ENCODE assay signal across 9 cellular contexts in the genomic region with DNA sequence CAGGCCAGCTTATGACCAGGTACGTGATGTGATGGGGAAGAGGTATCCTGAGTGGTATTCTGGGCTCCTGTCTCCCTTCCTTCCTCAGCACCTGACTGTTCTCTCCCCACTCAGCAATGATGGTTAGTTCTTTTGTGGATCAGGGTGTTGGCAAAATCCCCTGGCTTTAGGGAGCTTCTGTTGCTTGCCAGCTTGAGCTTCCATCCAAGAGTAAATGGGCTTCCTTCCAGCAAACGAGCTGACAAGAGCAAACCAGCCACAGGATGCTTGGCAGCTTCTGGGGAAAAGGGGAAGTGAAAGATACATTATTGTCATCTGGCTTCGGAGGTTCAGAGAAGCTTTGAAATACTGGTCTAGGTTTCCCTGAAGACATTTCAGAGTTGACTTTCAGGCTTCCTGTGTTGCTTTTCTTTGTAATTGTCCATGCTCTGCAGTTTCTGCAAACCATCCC. TPM values are rescaled to one million over a fixed set of nuclear protein-coding genes. Genes with fewer than 3 reads are reported as not detected.
A peak's percentile ranks its signal among the peaks of the same experiment; 100 is the strongest.
DNase-seq lines count a peak whose midpoint lies in the region; ATAC-seq lines count a peak whose summit lies in the region.
"Had no signal": no experiment of that assay in that cellular context is flagged by ENCODE, and none has a peak within 500 bp of the region (broad histone marks: within the 10 kb centered on the region; RNA-seq: fewer than 3 reads in every experiment).

No MANE protein-coding gene starts in this region.

- peak; percentile 68 for DNase-seq in activated effector memory CD4-positive, alpha-beta T cell treated with anti-CD3 and anti-CD28 coated beads, Interleukin-2, amount 50 U/mL, for 16 hours
- no peak for DNase-seq in activated effector memory CD4-positive, alpha-beta T cell treated with Interleukin-2 at 50 U/mL for 16 hours
- peak; percentile 89 for DNase-seq in NCI-H1694 treated with DMSO at 0.1 percent for 48 hours (lab: John Stamatoyannopoulos, UW)
- peak; percentile 47 for DNase-seq in amniotic epithelial cell (ENCODE audit: low read depth)
- peak; percentile 83 for DNase-seq in inferior parietal cortex (ENCODE audit: extremely low spot score)
- no peak for DNase-seq in NCI-H345 (lab: John Stamatoyannopoulos, UW)
- DNase-seq: DND-41 had no signal

- peak; percentile 31 for ATAC-seq in HG02623 (IDR thresholded peaks at IDR 0.05; ENCODE audit: unreplicated experiment)

- no peak overlapping the region for H3K4me3 ChIP-seq in thymus (ENCODE audit: low read length)

- 28% methylated on average over 3 of the region's 3 CpGs for WGBS in thymus

- H3K27me3 ChIP-seq in thymus (ENCODE audit: control insufficient read depth, insufficient read depth) = peaks cover 5% of the 10 kb centered on the region

- H3K4me1 ChIP-seq in thymus (ENCODE audit: control insufficient read depth, insufficient read depth, low read length) = peaks cover 15% of the 10 kb centered on the region

- peaks cover 4% of the 10 kb centered on the region for H3K36me3 ChIP-seq in thymus (ENCODE audit: control insufficient read depth, insufficient read depth)

- H3K27ac ChIP-seq in thymus (ENCODE audit: low read depth) = peak overlapping the region; percentile 3

- no peaks in the 10 kb centered on the region for H3K9me3 ChIP-seq in thymus (ENCODE audit: control insufficient read depth)

RNA-seq across cellular contexts. Expression of gene DUSP5, which starts 5.2 kb away (rescaled TPM):
- 26.3 TPM for polyA plus RNA-seq in thymus

Comparison
In these comparisons a context has a peak if more than half of its experiments do, and no peak if none do; other contexts are left out.
1. DNase-seq: peak in activated effector memory CD4-positive, alpha-beta T cell treated with anti-CD3 and anti-CD28 coated beads, Interleukin-2, amount 50 U/mL, for 16 hours (single experiment), NCI-H1694 treated with DMSO at 0.1 percent for 48 hours (single experiment), amniotic epithelial cell (single experiment) and inferior parietal cortex (single experiment); none in activated effector memory CD4-positive, alpha-beta T cell treated with Interleukin-2 at 50 U/mL for 16 hours (single experiment) and NCI-H345 (single experiment).